8 cellular contexts compared by ENCODE assay signal in genomic region chr3:109532257-109533216, GRCh38.
A peak's percentile ranks its signal among the peaks of the same experiment; 100 is the strongest.
DNase-seq lines count a peak whose midpoint lies in the region; ATAC-seq and TF ChIP-seq lines count a peak whose summit lies in the region.

No MANE protein-coding gene starts in this region.

- DNase-seq in NCI-H510A treated with DMSO at 0.1 percent for 48 hours (lab: John Stamatoyannopoulos, UW) (peak; percentile 0), NCI-H510A (lab: John Stamatoyannopoulos, UW) (no peak), NCI-H524 treated with DMSO at 0.1 percent for 48 hours (lab: John Stamatoyannopoulos, UW) (peak; percentile 31), activated T-cell treated with anti-CD3 and anti-CD28 coated beads for 24 hours (ENCODE audit: low read depth) (peak; percentile 21), glutamatergic neuron (peak; percentile 56), cerebellar nuclear complex (lab: John Stamatoyannopoulos, UW) (no peak)
- peak; percentile 2 to 3 for DNase-seq in stimulated activated CD4-positive, alpha-beta T cell treated with anti-CD3 and anti-CD28 coated beads, Interleukin-1b, Interleukin-23, amount 100 ng/mL, for 4 hours (ENCODE audit: low read depth in 2 of 2)

- no peaks in the 10 kb centered on the region for H3K4me1 Mint-ChIP-seq in glutamatergic neuron (ENCODE audit: low read depth, unreplicated experiment)

- H3K27ac Mint-ChIP-seq in glutamatergic neuron (ENCODE audit: unreplicated experiment): no peak overlapping the region

- no peak for ATAC-seq in GM18867 (IDR thresholded peaks at IDR 0.05; ENCODE audit: unreplicated experiment)

- H3K4me3 Mint-ChIP-seq in glutamatergic neuron (ENCODE audit: unreplicated experiment): no peak overlapping the region

- H3K9me3 Mint-ChIP-seq in glutamatergic neuron (ENCODE audit: unreplicated experiment): peaks cover 2% of the 10 kb centered on the region

- TF ChIP-seq CTCF in glutamatergic neuron (IDR thresholded peaks at IDR 0.05; ENCODE audit: partially characterized antibody, unreplicated experiment): no peak

- H3K27me3 Mint-ChIP-seq in glutamatergic neuron (ENCODE audit: unreplicated experiment): no peaks in the 10 kb centered on the region

- H3K36me3 Mint-ChIP-seq in glutamatergic neuron (ENCODE audit: unreplicated experiment): no peaks in the 10 kb centered on the region

Comparison
In these comparisons a context has a peak if more than half of its experiments do, and no peak if none do; other contexts are left out.
1. DNase-seq: peak in NCI-H510A treated with DMSO at 0.1 percent for 48 hours (single experiment), NCI-H524 treated with DMSO at 0.1 percent for 48 hours (single experiment), activated T-cell treated with anti-CD3 and anti-CD28 coated beads for 24 hours (single experiment), glutamatergic neuron (single experiment) and stimulated activated CD4-positive, alpha-beta T cell treated with anti-CD3 and anti-CD28 coated beads, Interleukin-1b, Interleukin-23, amount 100 ng/mL, for 4 hours (2 of 2); none in NCI-H510A (single experiment) and cerebellar nuclear complex (0 of 2).